8 cellular contexts compared by ENCODE assay signal in genomic region chr18:74806700-74807416, GRCh38.
A peak's percentile ranks its signal among the peaks of the same experiment; 100 is the strongest.
DNase-seq lines count a peak whose midpoint lies in the region; ATAC-seq and TF ChIP-seq lines count a peak whose summit lies in the region.

No MANE protein-coding gene starts in this region.

- no peaks in the 10 kb centered on the region for H3K36me3 ChIP-seq in upper lobe of right lung

- no peaks in the 10 kb centered on the region for H3K27me3 ChIP-seq in upper lobe of right lung

- no peaks in the 10 kb centered on the region for H3K9me3 ChIP-seq in upper lobe of right lung

- peaks cover 10% of the 10 kb centered on the region for H3K36me3 Mint-ChIP-seq in activated naive CD4-positive, alpha-beta T cell treated with anti-CD3 and anti-CD28 coated beads, Interleukin-2, amount 50 U/mL, for 24 hours

- H3K9me3 Mint-ChIP-seq in activated naive CD4-positive, alpha-beta T cell treated with anti-CD3 and anti-CD28 coated beads, Interleukin-2, amount 50 U/mL, for 24 hours, result no peaks in the 10 kb centered on the region

- H3K27me3 Mint-ChIP-seq in activated naive CD4-positive, alpha-beta T cell treated with anti-CD3 and anti-CD28 coated beads, Interleukin-2, amount 50 U/mL, for 24 hours, result no peaks in the 10 kb centered on the region

- no peak overlapping the region for H3K4me3 ChIP-seq in upper lobe of right lung

- DNase-seq in activated naive CD4-positive, alpha-beta T cell treated with Interleukin-2 at 50 U/mL for 16 hours, result no peak
- peak; percentile 33 for DNase-seq in NCI-H187 treated with DMSO at 0.1 percent for 48 hours (lab: John Stamatoyannopoulos, UW)
- no peak for DNase-seq in upper lobe of right lung
- no peak for DNase-seq in NCI-H1930 (lab: John Stamatoyannopoulos, UW)
- DNase-seq in T-helper 9 cell, result no peak

- ATAC-seq in HG02642 (IDR thresholded peaks at IDR 0.05; ENCODE audit: poor library complexity, unreplicated experiment) (peak; percentile 99), esophagus mucosa (peak; percentile 100), upper lobe of right lung (peak; percentile 92)

- no peak for TF ChIP-seq CTCF in upper lobe of right lung (IDR thresholded peaks at IDR 0.05)

- H3K4me3 Mint-ChIP-seq in activated naive CD4-positive, alpha-beta T cell treated with anti-CD3 and anti-CD28 coated beads, Interleukin-2, amount 50 U/mL, for 24 hours, result no peak overlapping the region

- no peak overlapping the region for H3K27ac ChIP-seq in upper lobe of right lung

- H3K27ac Mint-ChIP-seq in activated naive CD4-positive, alpha-beta T cell treated with anti-CD3 and anti-CD28 coated beads, Interleukin-2, amount 50 U/mL, for 24 hours, result peak overlapping the region; percentile 69

- no peaks in the 10 kb centered on the region for H3K4me1 ChIP-seq in upper lobe of right lung

- intact Hi-C loops in upper lobe of right lung (cut with DNase I), result no loop called here

- H3K4me1 Mint-ChIP-seq in activated naive CD4-positive, alpha-beta T cell treated with anti-CD3 and anti-CD28 coated beads, Interleukin-2, amount 50 U/mL, for 24 hours, result peaks cover 5% of the 10 kb centered on the region
